ENCODE assay signal across 4 cellular contexts in genomic region chr6:154307147-154307546, GRCh38. TPM values are rescaled to one million over a fixed set of nuclear protein-coding genes. Genes with fewer than 3 reads are reported as not detected.
"Had no signal": no experiment of that assay in that cellular context is flagged by ENCODE, and none has a peak within 500 bp of the region (broad histone marks: within the 10 kb centered on the region; RNA-seq: fewer than 3 reads in every experiment).

No MANE protein-coding gene starts in this region.

RNA-seq across cellular contexts. Expression of gene IPCEF1, which starts 49.5 kb away (rescaled TPM):
- total RNA-seq: LHCN-M2, MCF 10A, NCI-H460 had no signal
- polyA plus RNA-seq: SK-N-SH had no signal
